Comparison of ENCODE assay signal across 1 cellular context in genomic region chr1:4485398-4485797, GRCh38.
TF ChIP-seq lines count a peak whose summit lies in the region.

No MANE protein-coding gene starts in this region.

TF ChIP-seq in H1, 55 proteins besides CTCF, POLR2A, EP300 and RAD21 (continued from another document):
- no peak for TF ChIP-seq ATF2 (IDR thresholded peaks at IDR 0.05; ENCODE audit: low read length)
